In the genomic region with DNA sequence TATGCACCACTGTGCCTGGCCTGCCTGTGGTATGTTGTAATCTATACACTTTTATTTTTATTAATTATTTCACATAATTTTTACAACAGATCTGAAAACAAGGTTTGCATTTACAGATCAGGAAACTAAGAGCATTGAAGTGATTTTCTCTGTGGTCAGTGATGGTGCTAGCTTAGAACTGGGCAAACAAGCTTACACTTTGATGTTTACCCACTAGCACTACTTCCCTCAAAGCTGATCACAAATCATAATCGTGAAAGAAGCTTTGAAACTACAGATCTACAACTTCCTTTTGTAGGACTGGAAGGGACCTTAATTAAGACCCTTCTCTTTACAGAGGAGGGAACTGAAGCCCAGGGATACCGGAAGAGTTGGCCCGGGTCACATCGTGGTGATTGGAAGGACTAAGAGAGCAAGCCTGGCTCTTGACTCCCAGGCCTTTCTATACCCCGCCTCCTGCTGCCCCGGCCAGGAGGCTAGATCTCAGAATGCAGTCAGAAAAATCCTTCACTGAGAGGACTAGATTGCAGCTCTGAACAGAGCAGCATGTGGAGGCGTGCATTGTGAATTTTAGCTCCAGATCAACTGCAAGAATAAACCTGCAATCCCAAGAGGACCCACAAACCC, we compare ENCODE assay signal across 13 cellular contexts.
DNase-seq lines count a peak whose midpoint lies in the region; ATAC-seq and TF ChIP-seq lines count a peak whose summit lies in the region.
"Had no signal": no experiment of that assay in that cellular context is flagged by ENCODE, and none has a peak within 500 bp of the region (broad histone marks: within the 10 kb centered on the region; RNA-seq: fewer than 3 reads in every experiment).

No MANE protein-coding gene starts in this region.

- WGBS in HUES64: 73% methylated on average over 7 of the region's 7 CpGs

- H3K4me3 Mint-ChIP-seq in memory B cell: peak overlapping the region; percentile 57
- H3K4me3 Mint-ChIP-seq: activated CD4-positive, alpha-beta T cell treated with anti-CD3 and anti-CD28 coated beads, Interleukin-2, amount 10 ng/mL, durations not matched to agents 7 days and 5 days had no signal

- H3K9me3 ChIP-seq in HUES64 (ENCODE audit: insufficient read depth, low read depth, low read length): no peaks in the 10 kb centered on the region
- H3K9me3 ChIP-seq: upper lobe of left lung had no signal

- H3K36me3 Mint-ChIP-seq in memory B cell: no peaks in the 10 kb centered on the region

- H3K36me3 ChIP-seq in HUES64 (ENCODE audit: insufficient read depth, low read length): no peaks in the 10 kb centered on the region
- H3K36me3 ChIP-seq in brain microvascular endothelial cell (replicated peaks): no peaks in the 10 kb centered on the region
- H3K36me3 ChIP-seq: upper lobe of left lung had no signal

- H3K27ac Mint-ChIP-seq in memory B cell: peak overlapping the region; percentile 54
- H3K27ac Mint-ChIP-seq: activated CD4-positive, alpha-beta T cell treated with anti-CD3 and anti-CD28 coated beads, Interleukin-2, amount 10 ng/mL, durations not matched to agents 7 days and 5 days had no signal

- TF ChIP-seq CTCF in C4-2B (conservative IDR thresholded peaks at IDR 0.05) (no peak), brain microvascular endothelial cell (IDR thresholded peaks at IDR 0.05; ENCODE audit: low read depth, low read length, missing control alignments) (no peak)

- peaks cover 41% of the 10 kb centered on the region for H3K4me1 Mint-ChIP-seq in memory B cell

- H3K27me3 ChIP-seq in HUES64 (ENCODE audit: insufficient read depth, low read length) (no peaks in the 10 kb centered on the region), brain microvascular endothelial cell (replicated peaks) (no peaks in the 10 kb centered on the region)
- H3K27me3 ChIP-seq: upper lobe of left lung had no signal

- no peaks in the 10 kb centered on the region for H3K27me3 Mint-ChIP-seq in memory B cell
- H3K27me3 Mint-ChIP-seq: activated CD4-positive, alpha-beta T cell treated with anti-CD3 and anti-CD28 coated beads, Interleukin-2, amount 10 ng/mL, durations not matched to agents 7 days and 5 days had no signal

- DNase-seq in memory B cell (ENCODE audit: low spot score in 2 of 2): no peak
- no peak for DNase-seq in brain microvascular endothelial cell
- no peak for DNase-seq in mucosa of gallbladder (ENCODE audit: low spot score)
- DNase-seq in activated CD4-positive, alpha-beta T cell treated with anti-CD3 and anti-CD28 coated beads, Interleukin-2, amount 50 U/mL, for 4 hours: no peak
- DNase-seq: activated CD4-positive, alpha-beta T cell treated with anti-CD3 and anti-CD28 coated beads, Interleukin-2, amount 10 ng/mL, durations not matched to agents 7 days and 5 days; dermis blood vessel endothelial cell; NCI-H1105; RPMI8226 had no signal

- H3K9me3 Mint-ChIP-seq in memory B cell: no peaks in the 10 kb centered on the region

- peak overlapping the region; percentile 12; the same call in 1 of the 2 replicates for H3K27ac ChIP-seq in C4-2B
- H3K27ac ChIP-seq in HUES64 (ENCODE audit: low read depth, low read length): no peak overlapping the region; the same call in 1 of the 2 replicates
- no peak overlapping the region for H3K27ac ChIP-seq in brain microvascular endothelial cell

- 0 out of 2 replicates have a peak overlapping the region, but pooled peaks have one; percentile 1 for H3K9ac ChIP-seq in HUES64 (ENCODE audit: low read depth, low read length)

- H3K4me1 ChIP-seq in HUES64 (ENCODE audit: insufficient read depth, low read length): peaks cover 29% of the 10 kb centered on the region

- ATAC-seq in GM19035 (IDR thresholded peaks at IDR 0.05; ENCODE audit: unreplicated experiment) (peak; percentile 29), memory B cell (ENCODE audit: low read depth) (no peak), HG02970 (IDR thresholded peaks at IDR 0.05; ENCODE audit: low FRiP score, unreplicated experiment) (no peak)

- no peak overlapping the region for H3K4me3 ChIP-seq in HUES64 (ENCODE audit: low read length)
- no peak overlapping the region for H3K4me3 ChIP-seq in brain microvascular endothelial cell (ENCODE audit: low read depth, low read length)
- H3K4me3 ChIP-seq: upper lobe of left lung had no signal

- in situ Hi-C loops in brain microvascular endothelial cell (cut with HindIII; ENCODE audit: low pct_ligation_motif_present, low sequenced_read_pairs): no loop called here
